10 cellular contexts compared by ENCODE assay signal in the genomic region with DNA sequence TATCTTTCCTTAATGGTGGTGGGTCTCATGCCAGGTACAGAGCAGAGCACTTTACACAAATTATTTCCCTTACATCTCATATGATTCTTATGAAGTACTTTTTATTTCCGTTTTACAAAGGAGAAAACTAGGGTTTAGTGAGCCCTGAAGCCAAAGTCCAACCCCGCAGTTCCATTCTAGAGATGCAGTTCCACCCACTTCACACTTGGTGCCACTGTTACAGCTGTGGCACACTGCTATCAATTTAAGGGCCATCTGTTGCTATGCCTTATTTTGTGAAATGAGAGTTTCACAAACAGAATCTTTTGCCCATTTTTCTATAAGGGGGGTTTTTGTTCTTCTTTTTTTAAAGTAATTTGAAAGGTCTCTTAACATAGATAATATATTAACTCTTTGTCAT. TPM values are rescaled to one million over a fixed set of nuclear protein-coding genes. Genes with fewer than 3 reads are reported as not detected.
DNase-seq lines count a peak whose midpoint lies in the region; TF ChIP-seq lines count a peak whose summit lies in the region.
"Had no signal": no experiment of that assay in that cellular context is flagged by ENCODE, and none has a peak within 500 bp of the region (broad histone marks: within the 10 kb centered on the region; RNA-seq: fewer than 3 reads in every experiment).

No MANE protein-coding gene starts in this region.

- no peak overlapping the region for H3K4me2 ChIP-seq in OCI-LY3 (ENCODE audit: low read length)

- no peak overlapping the region for H2AFZ ChIP-seq in OCI-LY3 (ENCODE audit: low read depth, low read length)

- no peaks in the 10 kb centered on the region for H4K20me1 ChIP-seq in OCI-LY3 (ENCODE audit: insufficient read depth, low read length)

- H3K27ac ChIP-seq in 22Rv1 (no peak overlapping the region), OCI-LY3 (ENCODE audit: low read length) (no peak overlapping the region)

- no peaks in the 10 kb centered on the region for H3K27me3 ChIP-seq in OCI-LY3 (ENCODE audit: low read depth, low read length)

- peaks cover 13% of the 10 kb centered on the region for H3K36me3 ChIP-seq in OCI-LY3 (replicated peaks; ENCODE audit: low read depth, low read length)

- no peaks in the 10 kb centered on the region for H3K79me2 ChIP-seq in OCI-LY3 (ENCODE audit: low read length)

- H3K36me3 Mint-ChIP-seq in activated T-cell treated with anti-CD3 and anti-CD28 coated beads, Interleukin-2, amount 50 U/mL, for 24 hours (ENCODE audit: low read depth) = peaks cover 37% of the 10 kb centered on the region

- H3K9ac ChIP-seq in OCI-LY3 (ENCODE audit: low read length) = no peak overlapping the region

- no peak overlapping the region for H3K27ac Mint-ChIP-seq in activated T-cell treated with anti-CD3 and anti-CD28 coated beads, Interleukin-2, amount 50 U/mL, for 24 hours

- peaks cover 3% of the 10 kb centered on the region for H3K4me1 ChIP-seq in OCI-LY3 (ENCODE audit: low read length)

- no peak for DNase-seq in fibroblast of villous mesenchyme (ENCODE audit: low read depth)
- no peak for DNase-seq in activated T-cell treated with anti-CD3 and anti-CD28 coated beads, Interleukin-2, amount 50 U/mL, for 24 hours
- no peak for DNase-seq in stimulated activated CD8-positive, alpha-beta memory T cell treated with anti-CD3 and anti-CD28 coated beads, Interleukin-4, amount 100 ng/mL, for 48 hours
- DNase-seq in activated naive CD4-positive, alpha-beta T cell (lab: John Stamatoyannopoulos, UW) = no peak
- DNase-seq in stimulated activated CD4-positive, alpha-beta T cell treated with anti-CD3 and anti-CD28 coated beads, Interleukin-4, amount 100 ng/mL, for 4 hours = no peak

- H3K9me3 ChIP-seq in OCI-LY3 (ENCODE audit: insufficient read depth, low read length) = no peaks in the 10 kb centered on the region

- H3K4me3 ChIP-seq in OCI-LY3 (ENCODE audit: low read length) (no peak overlapping the region), fibroblast of villous mesenchyme (ENCODE audit: low read depth, low read length) (no peak overlapping the region)

- H3K4me1 Mint-ChIP-seq in activated T-cell treated with anti-CD3 and anti-CD28 coated beads, Interleukin-2, amount 50 U/mL, for 24 hours (ENCODE audit: low read depth) = no peaks in the 10 kb centered on the region

- H3K4me3 Mint-ChIP-seq in activated T-cell treated with anti-CD3 and anti-CD28 coated beads, Interleukin-2, amount 50 U/mL, for 24 hours = no peak overlapping the region

- H3K27me3 Mint-ChIP-seq in activated T-cell treated with anti-CD3 and anti-CD28 coated beads, Interleukin-2, amount 50 U/mL, for 24 hours = no peaks in the 10 kb centered on the region

- no peaks in the 10 kb centered on the region for H3K9me3 Mint-ChIP-seq in activated T-cell treated with anti-CD3 and anti-CD28 coated beads, Interleukin-2, amount 50 U/mL, for 24 hours

- TF ChIP-seq CTCF in 22Rv1 (IDR thresholded peaks at IDR 0.05) (peak; percentile 61), GM12873 (IDR thresholded peaks at IDR 0.05; ENCODE audit: insufficient read depth, low read depth, low read length, missing control alignments) (peak; percentile 62), OCI-LY3 (IDR thresholded peaks at IDR 0.05; ENCODE audit: low read depth, low read length) (peak; percentile 62), fibroblast of villous mesenchyme (IDR thresholded peaks at IDR 0.05; ENCODE audit: insufficient read depth, low read depth, low read length) (peak; percentile 69)

RNA-seq across cellular contexts. Expression of a gene that starts 12.9 kb away (rescaled TPM):
- total RNA-seq in fibroblast of villous mesenchyme = 33.2 and 38.9 TPM in 2 replicates

RNA-seq across cellular contexts. Expression of a gene that starts 21.0 kb away (rescaled TPM):
- 0.64 and 0.86 TPM in 2 replicates for total RNA-seq in fibroblast of villous mesenchyme
- total RNA-seq: LHCN-M2, mononuclear cell had no signal
